ENCODE assay signal across 16 cellular contexts in genomic region chr19:21833733-21834132, GRCh38. TPM values are rescaled to one million over a fixed set of nuclear protein-coding genes. Genes with fewer than 3 reads are reported as not detected.
DNase-seq lines count a peak whose midpoint lies in the region; ATAC-seq and TF ChIP-seq lines count a peak whose summit lies in the region.
"Had no signal": no experiment of that assay in that cellular context is flagged by ENCODE, and none has a peak within 500 bp of the region (broad histone marks: within the 10 kb centered on the region; RNA-seq: fewer than 3 reads in every experiment).

No MANE protein-coding gene starts in this region.

- CTCF ChIA-PET in activated CD8-positive, alpha-beta T cell treated with anti-CD3 and anti-CD28 coated beads for 36 hours (lab: Charles Lee), result interaction anchor here (3.2 kb wide), 1 partner anchor 66 kb away, joined by 13 read pairs; the partner anchor contains the start of gene ZNF100

- WGBS in right cardiac atrium, result 98% methylated on average over 10 of the region's 10 CpGs

- H3K27ac Mint-ChIP-seq in activated naive CD4-positive, alpha-beta T cell treated with anti-CD3 and anti-CD28 coated beads, Interleukin-2, amount 50 U/mL, for 24 hours, result peak overlapping the region; percentile 14
- peak overlapping the region; percentile 15 for H3K27ac Mint-ChIP-seq in activated CD8-positive, alpha-beta T cell treated with anti-CD3 and anti-CD28 coated beads for 36 hours
- H3K27ac Mint-ChIP-seq in endothelial cell (ENCODE audit: unreplicated experiment), result no peak overlapping the region
- peak overlapping the region; percentile 18 for H3K27ac Mint-ChIP-seq in type B pancreatic cell

- H3K36me3 Mint-ChIP-seq in activated naive CD4-positive, alpha-beta T cell treated with anti-CD3 and anti-CD28 coated beads, Interleukin-2, amount 50 U/mL, for 24 hours, result peaks cover 24% of the 10 kb centered on the region
- peaks cover 60% of the 10 kb centered on the region for H3K36me3 Mint-ChIP-seq in activated CD8-positive, alpha-beta T cell treated with anti-CD3 and anti-CD28 coated beads for 36 hours (ENCODE audit: low read depth)
- H3K36me3 Mint-ChIP-seq in endothelial cell (ENCODE audit: low read depth, unreplicated experiment), result peaks cover 21% of the 10 kb centered on the region
- peaks cover 38% of the 10 kb centered on the region for H3K36me3 Mint-ChIP-seq in type B pancreatic cell

- H3K27me3 ChIP-seq in right cardiac atrium (ENCODE audit: control insufficient read depth, insufficient read depth), result no peaks in the 10 kb centered on the region
- H3K27me3 ChIP-seq: breast epithelium, dorsolateral prefrontal cortex, esophagus muscularis mucosa had no signal

- H3K4me1 ChIP-seq in right cardiac atrium (ENCODE audit: control insufficient read depth, insufficient read depth, low read length), result no peaks in the 10 kb centered on the region
- H3K4me1 ChIP-seq: breast epithelium had no signal

- H3K9me3 ChIP-seq in right cardiac atrium (ENCODE audit: control insufficient read depth, low read length), result no peaks in the 10 kb centered on the region

- H3K4me3 ChIP-seq in right cardiac atrium (ENCODE audit: low read length), result no peak overlapping the region
- H3K4me3 ChIP-seq: breast epithelium, esophagus muscularis mucosa had no signal

- no peaks in the 10 kb centered on the region for H3K27me3 Mint-ChIP-seq in activated naive CD4-positive, alpha-beta T cell treated with anti-CD3 and anti-CD28 coated beads, Interleukin-2, amount 50 U/mL, for 24 hours
- no peaks in the 10 kb centered on the region for H3K27me3 Mint-ChIP-seq in activated CD8-positive, alpha-beta T cell treated with anti-CD3 and anti-CD28 coated beads for 36 hours
- H3K27me3 Mint-ChIP-seq in endothelial cell (ENCODE audit: unreplicated experiment), result peaks cover 8% of the 10 kb centered on the region
- H3K27me3 Mint-ChIP-seq in type B pancreatic cell, result no peaks in the 10 kb centered on the region

- POLR2A ChIA-PET in activated CD8-positive, alpha-beta T cell treated with anti-CD3 and anti-CD28 coated beads for 36 hours (lab: Charles Lee), result interaction anchor here (0.7 kb wide), 2 partner anchors 50 to 902 kb away, joined by 3 to 4 read pairs; no protein-coding TSS in a partner anchor

- ATAC-seq in activated CD8-positive, alpha-beta T cell treated with anti-CD3 and anti-CD28 coated beads for 36 hours, result no peak
- no peak for ATAC-seq in right cardiac atrium
- ATAC-seq: activated CD4-positive, CD25-positive, alpha-beta regulatory T cell treated with anti-CD3 and anti-CD28 coated beads, Interleukin-2, amount 50 U/mL, for 24 hours; Right ventricle myocardium inferior had no signal

- H3K4me1 Mint-ChIP-seq in activated naive CD4-positive, alpha-beta T cell treated with anti-CD3 and anti-CD28 coated beads, Interleukin-2, amount 50 U/mL, for 24 hours, result peaks cover 40% of the 10 kb centered on the region
- H3K4me1 Mint-ChIP-seq in activated CD8-positive, alpha-beta T cell treated with anti-CD3 and anti-CD28 coated beads for 36 hours (ENCODE audit: low read depth), result peaks cover 43% of the 10 kb centered on the region
- H3K4me1 Mint-ChIP-seq in endothelial cell (ENCODE audit: unreplicated experiment) (peaks cover 5% of the 10 kb centered on the region), type B pancreatic cell (ENCODE audit: unreplicated experiment) (peaks cover 3% of the 10 kb centered on the region)

- H3K9me3 Mint-ChIP-seq in activated naive CD4-positive, alpha-beta T cell treated with anti-CD3 and anti-CD28 coated beads, Interleukin-2, amount 50 U/mL, for 24 hours, result no peaks in the 10 kb centered on the region
- H3K9me3 Mint-ChIP-seq in activated CD8-positive, alpha-beta T cell treated with anti-CD3 and anti-CD28 coated beads for 36 hours, result peaks cover 9% of the 10 kb centered on the region
- H3K9me3 Mint-ChIP-seq in endothelial cell (ENCODE audit: unreplicated experiment) (peaks cover 4% of the 10 kb centered on the region), type B pancreatic cell (peaks cover 15% of the 10 kb centered on the region)

- intact Hi-C loops in activated CD8-positive, alpha-beta T cell treated with anti-CD3 and anti-CD28 coated beads for 36 hours (cut with micrococcal nuclease), result no loop called here
- intact Hi-C loops in posterior cingulate gyrus (cut with DNase I) (no loop called here), right cardiac atrium (cut with DNase I) (no loop called here)

- peak overlapping the region; percentile 59 for H3K4me3 Mint-ChIP-seq in activated naive CD4-positive, alpha-beta T cell treated with anti-CD3 and anti-CD28 coated beads, Interleukin-2, amount 50 U/mL, for 24 hours
- peak overlapping the region; percentile 61 for H3K4me3 Mint-ChIP-seq in activated CD8-positive, alpha-beta T cell treated with anti-CD3 and anti-CD28 coated beads for 36 hours
- H3K4me3 Mint-ChIP-seq in endothelial cell (ENCODE audit: unreplicated experiment) (peak overlapping the region; percentile 77), type B pancreatic cell (peak overlapping the region; percentile 76)

- TF ChIP-seq CTCF in activated CD8-positive, alpha-beta T cell treated with anti-CD3 and anti-CD28 coated beads for 36 hours (IDR thresholded peaks at IDR 0.05), result no peak
- no peak for TF ChIP-seq CTCF in endothelial cell (IDR thresholded peaks at IDR 0.05; ENCODE audit: unreplicated experiment)
- TF ChIP-seq CTCF in type B pancreatic cell (conservative IDR thresholded peaks at IDR 0.05), result no peak

- DNase-seq in activated naive CD4-positive, alpha-beta T cell (lab: John Stamatoyannopoulos, UW), result no peak
- DNase-seq in activated CD8-positive, alpha-beta T cell treated with anti-CD3 and anti-CD28 coated beads for 36 hours, result no peak
- DNase-seq in endothelial cell (ENCODE audit: low spot score) (no peak), type B pancreatic cell (ENCODE audit: extremely low spot score, unreplicated experiment) (no peak), posterior cingulate gyrus (no peak), right cardiac atrium (no peak), NOMO-1 treated with DMSO at 0.1 percent for 48 hours (lab: John Stamatoyannopoulos, UW; ENCODE audit: unreplicated experiment) (no peak)
- DNase-seq: DMS 273 treated with DMSO at 0.1 percent for 48 hours, dorsolateral prefrontal cortex, NCI-H2029 had no signal

- no peak overlapping the region for H3K27ac ChIP-seq in right cardiac atrium (ENCODE audit: low read length)
- H3K27ac ChIP-seq: breast epithelium, dorsolateral prefrontal cortex, esophagus muscularis mucosa had no signal

RNA-seq across cellular contexts. Expression of gene ZNF43, which starts 2.2 kb away (rescaled TPM):
- 10 to 100 TPM; 27.4 to 28.6 TPM for total RNA-seq in activated CD8-positive, alpha-beta T cell treated with anti-CD3 and anti-CD28 coated beads for 36 hours
- 35.5 TPM for total RNA-seq in endothelial cell (ENCODE audit: unreplicated experiment)
- 31.2 and 53.9 TPM in 2 replicates for total RNA-seq in type B pancreatic cell (ENCODE audit: low replicate concordance)
- total RNA-seq in right cardiac atrium, result 1 to 10 TPM; 6.8 to 8.8 (median 8.2) TPM
- polyA plus RNA-seq in right cardiac atrium, result 4.0 TPM
- total RNA-seq: NCI-H460 had no signal
